In the genomic region with DNA sequence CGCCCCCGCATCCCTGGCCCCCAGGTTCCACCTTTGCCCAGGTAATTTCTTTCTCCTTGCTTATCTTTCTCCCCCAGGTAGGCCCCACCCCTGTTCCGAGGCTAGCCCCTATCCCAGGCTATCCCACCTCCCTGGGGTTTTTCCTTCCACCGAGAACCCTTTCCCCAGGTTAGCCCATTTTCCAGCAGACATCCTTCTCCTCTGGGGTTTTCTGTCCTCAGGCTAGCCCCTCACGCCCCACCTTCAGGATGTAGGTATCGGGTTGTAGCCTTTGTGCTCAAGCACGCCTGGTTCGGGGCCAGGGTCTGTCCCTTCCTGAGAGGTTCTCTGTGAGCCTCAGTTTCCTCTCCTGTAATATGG, we compare ENCODE assay signal across 18 cellular contexts. TPM values are rescaled to one million over a fixed set of nuclear protein-coding genes. Genes with fewer than 3 reads are reported as not detected.
DNase-seq lines count a peak whose midpoint lies in the region; ATAC-seq and TF ChIP-seq lines count a peak whose summit lies in the region.
"Had no signal": no experiment of that assay in that cellular context is flagged by ENCODE, and none has a peak within 500 bp of the region (broad histone marks: within the 10 kb centered on the region; RNA-seq: fewer than 3 reads in every experiment).

No MANE protein-coding gene starts in this region.

- H3F3A ChIP-seq in neural progenitor cell (ENCODE audit: low read depth), result peaks cover 14% of the 10 kb centered on the region

- H3K27ac Mint-ChIP-seq in T-helper 1 cell treated with Interleukin-12 subunit alpha and Interleukin-12 subunit beta and Interleukin-4 antibody, amounts not matched to agents 30 μg/mL and 1 μg/mL, for 36 hours, result peak overlapping the region; percentile 83
- H3K27ac Mint-ChIP-seq in chondrocyte (ENCODE audit: unreplicated experiment), result no peak overlapping the region
- no peak overlapping the region for H3K27ac Mint-ChIP-seq in neural progenitor cell

- peak overlapping the region; percentile 76 for H3K4me3 Mint-ChIP-seq in T-helper 1 cell treated with Interleukin-12 subunit alpha and Interleukin-12 subunit beta and Interleukin-4 antibody, amounts not matched to agents 30 μg/mL and 1 μg/mL, for 36 hours
- H3K4me3 Mint-ChIP-seq in chondrocyte (ENCODE audit: unreplicated experiment) (peak overlapping the region; percentile 62), neural progenitor cell (peak overlapping the region; percentile 80)

- no peak overlapping the region for H3K9ac ChIP-seq in NT2/D1 (ENCODE audit: insufficient read length, low read depth)
- H3K9ac ChIP-seq in neural progenitor cell, result no peak overlapping the region
- H3K9ac ChIP-seq: KMS-11 had no signal

- H3K4me3 ChIP-seq in NT2/D1 (ENCODE audit: insufficient read length, low read depth), result peak overlapping the region; percentile 11
- peak overlapping the region; percentile 67 for H3K4me3 ChIP-seq in neural progenitor cell
- H3K4me3 ChIP-seq: upper lobe of right lung had no signal

- H3K27me3 Mint-ChIP-seq in T-helper 1 cell treated with Interleukin-12 subunit alpha and Interleukin-12 subunit beta and Interleukin-4 antibody, amounts not matched to agents 30 μg/mL and 1 μg/mL, for 36 hours (ENCODE audit: low read depth), result no peaks in the 10 kb centered on the region
- H3K27me3 Mint-ChIP-seq in chondrocyte (ENCODE audit: low read depth) (no peaks in the 10 kb centered on the region), neural progenitor cell (ENCODE audit: insufficient read depth, low read depth) (peaks cover 2% of the 10 kb centered on the region)

- H3K36me3 ChIP-seq in NT2/D1 (ENCODE audit: insufficient read depth, insufficient read length, low read length) (peaks cover 15% of the 10 kb centered on the region), neural progenitor cell (no peaks in the 10 kb centered on the region)
- H3K36me3 ChIP-seq: upper lobe of right lung had no signal

- H3K4me1 ChIP-seq in NT2/D1 (ENCODE audit: insufficient read depth, insufficient read length), result peaks cover 14% of the 10 kb centered on the region
- peaks cover 10% of the 10 kb centered on the region for H3K4me1 ChIP-seq in neural progenitor cell
- H3K4me1 ChIP-seq: upper lobe of right lung had no signal

- peak overlapping the region; percentile 70 for H3K4me2 ChIP-seq in neural progenitor cell
- H3K4me2 ChIP-seq: KMS-11 had no signal

- H3K9me3 ChIP-seq in NT2/D1 (ENCODE audit: insufficient read depth, low read length), result no peaks in the 10 kb centered on the region
- H3K9me3 ChIP-seq in neural progenitor cell (ENCODE audit: low read depth), result no peaks in the 10 kb centered on the region
- H3K9me3 ChIP-seq: upper lobe of right lung had no signal

- no peak for DNase-seq in T-helper 1 cell
- DNase-seq in NT2/D1 (ENCODE audit: low read depth, low spot score), result no peak
- DNase-seq in chondrocyte (ENCODE audit: low spot score), result no peak
- no peak for DNase-seq in neural progenitor cell (ENCODE audit: low spot score)
- no peak for DNase-seq in iPS-NIHi7 (ENCODE audit: extremely low spot score)
- no peak for DNase-seq in C1 segment of cervical spinal cord (lab: John Stamatoyannopoulos, UW)
- DNase-seq: activated CD4-positive, alpha-beta T cell treated with anti-CD3 and anti-CD28 coated beads for 48 hours; dermis blood vessel endothelial cell; kidney; NCI-H187; NK-92 treated with Interleukin-12 subunit alpha and Interleukin-12 subunit beta, amount 100 ng/mL, for 24 hours; upper lobe of right lung had no signal

- H4K20me1 ChIP-seq in neural progenitor cell (ENCODE audit: low read depth), result no peaks in the 10 kb centered on the region

- H3K4me1 Mint-ChIP-seq in T-helper 1 cell treated with Interleukin-12 subunit alpha and Interleukin-12 subunit beta and Interleukin-4 antibody, amounts not matched to agents 30 μg/mL and 1 μg/mL, for 36 hours (ENCODE audit: low read depth), result peaks cover 24% of the 10 kb centered on the region
- H3K4me1 Mint-ChIP-seq in chondrocyte (ENCODE audit: low read depth) (peaks cover 2% of the 10 kb centered on the region), neural progenitor cell (peaks cover 14% of the 10 kb centered on the region)

- H2AFZ ChIP-seq in neural progenitor cell (replicated peaks), result peak overlapping the region; percentile 65

- H3K36me3 Mint-ChIP-seq in T-helper 1 cell treated with Interleukin-12 subunit alpha and Interleukin-12 subunit beta and Interleukin-4 antibody, amounts not matched to agents 30 μg/mL and 1 μg/mL, for 36 hours (ENCODE audit: low read depth), result peaks cover 11% of the 10 kb centered on the region
- H3K36me3 Mint-ChIP-seq in chondrocyte (ENCODE audit: low read depth), result peaks cover 2% of the 10 kb centered on the region
- peaks cover 6% of the 10 kb centered on the region for H3K36me3 Mint-ChIP-seq in neural progenitor cell

- no peak for ATAC-seq in HG02885 (IDR thresholded peaks at IDR 0.05; ENCODE audit: poor library complexity, unreplicated experiment)

- no peaks in the 10 kb centered on the region for H3K27me3 ChIP-seq in NT2/D1 (ENCODE audit: insufficient read depth, insufficient read length)
- H3K27me3 ChIP-seq in neural progenitor cell, result no peaks in the 10 kb centered on the region

- no peak for TF ChIP-seq CTCF in chondrocyte (IDR thresholded peaks at IDR 0.05)
- TF ChIP-seq CTCF in neural progenitor cell (IDR thresholded peaks at IDR 0.05), result no peak

- no peak overlapping the region for H3K27ac ChIP-seq in neural progenitor cell
- H3K27ac ChIP-seq: KMS-11, SK-N-MC, upper lobe of right lung had no signal

- peaks cover 6% of the 10 kb centered on the region for H3K79me2 ChIP-seq in neural progenitor cell (ENCODE audit: low read depth)

- H3K9me3 Mint-ChIP-seq in T-helper 1 cell treated with Interleukin-12 subunit alpha and Interleukin-12 subunit beta and Interleukin-4 antibody, amounts not matched to agents 30 μg/mL and 1 μg/mL, for 36 hours, result no peaks in the 10 kb centered on the region
- H3K9me3 Mint-ChIP-seq in chondrocyte (ENCODE audit: low read depth), result no peaks in the 10 kb centered on the region
- no peaks in the 10 kb centered on the region for H3K9me3 Mint-ChIP-seq in neural progenitor cell

RNA-seq across cellular contexts. Expression of a gene that starts 0.8 kb away (rescaled TPM):
- total RNA-seq in chondrocyte, result 8.8 to 13.7 TPM (median 11.6 TPM) in 3 replicates
- total RNA-seq in neural progenitor cell (ENCODE audit: low replicate concordance), result 48.3 and 104 TPM in 2 replicates

RNA-seq across cellular contexts. Expression of a gene that starts 3.0 kb away (rescaled TPM):
- not detected in 3 replicates for total RNA-seq in chondrocyte
- total RNA-seq in neural progenitor cell (ENCODE audit: low replicate concordance), result 0.19 and 1.3 TPM in 2 replicates
- total RNA-seq: Daoy, dermis blood vessel endothelial cell, myocyte had no signal

RNA-seq across cellular contexts. Expression of a gene that starts 26.2 kb away (rescaled TPM):
- total RNA-seq in chondrocyte (not detected in 3 replicates), neural progenitor cell (ENCODE audit: low replicate concordance) (0.34 TPM in 1 of 2 replicates, not detected in the other)
- total RNA-seq: Daoy, dermis blood vessel endothelial cell, kidney, upper lobe of right lung had no signal

RNA-seq across cellular contexts. Expression of a gene that starts 33.4 kb away (rescaled TPM):
- total RNA-seq in chondrocyte (0.85 to 2.0 TPM (median 1.0 TPM) in 3 replicates), neural progenitor cell (ENCODE audit: low replicate concordance) (5.7 and 6.8 TPM in 2 replicates)

RNA-seq across cellular contexts. Expression of a gene that starts 38.1 kb away (rescaled TPM):
- 13.6 to 14.9 TPM (median 14.1 TPM) in 3 replicates for total RNA-seq in chondrocyte
- total RNA-seq in neural progenitor cell (ENCODE audit: low replicate concordance), result 10.6 and 30.4 TPM in 2 replicates
